Comparison of ENCODE assay signal across 22 cellular contexts in the genomic region with DNA sequence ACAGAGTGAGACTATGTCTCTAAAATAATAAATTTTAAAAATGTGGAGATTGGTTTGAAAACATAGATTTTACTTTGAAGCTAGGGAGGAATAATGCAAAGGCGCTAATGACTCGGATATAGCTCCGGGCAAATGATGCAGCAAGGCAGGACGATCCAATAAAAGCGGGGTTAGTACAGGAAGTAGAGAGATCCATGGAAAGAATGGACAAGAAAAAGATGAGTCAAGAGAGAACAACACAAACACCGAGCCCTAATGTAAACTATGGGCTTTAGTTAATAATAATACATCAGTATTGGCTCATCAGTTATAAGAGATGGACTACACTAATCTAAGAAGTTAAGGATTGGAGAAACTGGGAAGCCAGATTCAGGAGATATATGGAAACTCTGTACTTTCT.
DNase-seq lines count a peak whose midpoint lies in the region; FAIRE-seq and TF ChIP-seq lines count a peak whose summit lies in the region.
"Had no signal": no experiment of that assay in that cellular context is flagged by ENCODE, and none has a peak within 500 bp of the region (broad histone marks: within the 10 kb centered on the region; RNA-seq: fewer than 3 reads in every experiment).

No MANE protein-coding gene starts in this region.

- DNase-seq in EH (ENCODE audit: low read depth) (peak; percentile 62), M059J (ENCODE audit: low read depth) (peak; percentile 63), bronchial epithelial cell (ENCODE audit: low read depth) (peak; percentile 60), mesenchymal stem cell (peak; percentile 68), NCI-H2081 treated with DMSO at 0.1 percent for 48 hours (lab: John Stamatoyannopoulos, UW) (no peak), GDM1 (lab: John Stamatoyannopoulos, UW) (no peak)
- no peak for DNase-seq in activated naive CD4-positive, alpha-beta T cell (lab: John Stamatoyannopoulos, UW)
- DNase-seq: CD8-positive, alpha-beta memory T cell; DMS 273 treated with DMSO at 0.1 percent for 48 hours; DMS79; KBM-7; NCI-H1092; NCI-H1436 treated with DMSO at 0.1 percent for 48 hours; NCI-H187 treated with DMSO at 0.1 percent for 48 hours; NCI-H2107; NCI-H446; NCI-H524 treated with DMSO at 0.1 percent for 48 hours; NCI-H774; T-cell had no signal

- WGBS in mesenchymal stem cell: 57% methylated on average over 5 of the region's 6 CpGs

- H4K91ac ChIP-seq in mesenchymal stem cell (ENCODE audit: low read length): no peak overlapping the region

- H3K14ac ChIP-seq in mesenchymal stem cell (ENCODE audit: low read length in 2 of 2): no peak overlapping the region

- no peak for FAIRE-seq in bronchial epithelial cell (lab: Jason Lieb, UNC)
- FAIRE-seq: A204.1, H54, HTR-8/SVneo had no signal

- H3K9me3 ChIP-seq in mesenchymal stem cell (ENCODE audit: control insufficient read depth, low read length): no peaks in the 10 kb centered on the region

- no peak overlapping the region for H3K18ac ChIP-seq in mesenchymal stem cell (ENCODE audit: low read depth in 1 of 2, low read length in 2 of 2)

- no peak overlapping the region for H2BK12ac ChIP-seq in mesenchymal stem cell (ENCODE audit: low read length in 2 of 2)

- no peaks in the 10 kb centered on the region for H3K27me3 ChIP-seq in bronchial epithelial cell (ENCODE audit: control insufficient read depth, insufficient read depth, low read length)
- H3K27me3 ChIP-seq in mesenchymal stem cell (ENCODE audit: control insufficient read depth in 1 of 2, insufficient read depth in 1 of 2, low read length in 2 of 2): no peaks in the 10 kb centered on the region

- no peaks in the 10 kb centered on the region for H3K4me1 ChIP-seq in mesenchymal stem cell (ENCODE audit: control insufficient read depth, insufficient read depth, low read depth, low read length)

- no peak overlapping the region for H2AFZ ChIP-seq in mesenchymal stem cell (ENCODE audit: low read depth, low read length)

- no peak overlapping the region for H2BK15ac ChIP-seq in mesenchymal stem cell (ENCODE audit: low read depth, poor library complexity, severe bottlenecking)

- no peaks in the 10 kb centered on the region for H3K79me1 ChIP-seq in mesenchymal stem cell (replicated peaks; ENCODE audit: low read length, poor library complexity, severe bottlenecking)

- no peak overlapping the region for H3K4ac ChIP-seq in mesenchymal stem cell (ENCODE audit: low read depth in 1 of 2, low read length in 2 of 2)

- no peak overlapping the region for H2BK5ac ChIP-seq in mesenchymal stem cell (ENCODE audit: low read depth, low read length, poor library complexity, severe bottlenecking)

- no peak overlapping the region for H3K27ac ChIP-seq in mesenchymal stem cell (ENCODE audit: low read length, poor library complexity, severe bottlenecking)

- H3K23ac ChIP-seq in mesenchymal stem cell (ENCODE audit: low read length in 2 of 2): no peak overlapping the region

- H3K36me3 ChIP-seq in bronchial epithelial cell (ENCODE audit: control insufficient read depth, insufficient read depth, low read length): no peaks in the 10 kb centered on the region
- H3K36me3 ChIP-seq in mesenchymal stem cell (ENCODE audit: control insufficient read depth in 1 of 2, insufficient read depth in 2 of 2, low read depth in 1 of 2, low read length in 2 of 2): no peaks in the 10 kb centered on the region

- no peak overlapping the region for H4K8ac ChIP-seq in mesenchymal stem cell (ENCODE audit: low read length)

- no peak overlapping the region for H3K4me3 ChIP-seq in bronchial epithelial cell (ENCODE audit: low read depth, low read length)
- H3K4me3 ChIP-seq in mesenchymal stem cell (ENCODE audit: insufficient read depth in 1 of 2, low read depth in 1 of 2, low read length in 2 of 2): no peak overlapping the region

- no peak overlapping the region for H2AK5ac ChIP-seq in mesenchymal stem cell (ENCODE audit: low read length, severe bottlenecking)

- no peak overlapping the region for H2BK120ac ChIP-seq in mesenchymal stem cell (ENCODE audit: low read depth, low read length)

- TF ChIP-seq CTCF in bronchial epithelial cell (IDR thresholded peaks at IDR 0.05; ENCODE audit: insufficient read depth, low read length, severe bottlenecking): no peak

- H3K4me2 ChIP-seq in mesenchymal stem cell (ENCODE audit: low read length, poor library complexity, severe bottlenecking): no peak overlapping the region

- no peak overlapping the region for H3K9ac ChIP-seq in mesenchymal stem cell (ENCODE audit: low read length)

Comparison
In these comparisons a context has a peak if more than half of its experiments do, and no peak if none do; other contexts are left out.
1. DNase-seq: peak in EH (single experiment), M059J (single experiment), bronchial epithelial cell (single experiment) and mesenchymal stem cell (single experiment); none in activated naive CD4-positive, alpha-beta T cell (0 of 4), NCI-H2081 treated with DMSO at 0.1 percent for 48 hours (single experiment) and GDM1 (single experiment).